In the genomic region with DNA sequence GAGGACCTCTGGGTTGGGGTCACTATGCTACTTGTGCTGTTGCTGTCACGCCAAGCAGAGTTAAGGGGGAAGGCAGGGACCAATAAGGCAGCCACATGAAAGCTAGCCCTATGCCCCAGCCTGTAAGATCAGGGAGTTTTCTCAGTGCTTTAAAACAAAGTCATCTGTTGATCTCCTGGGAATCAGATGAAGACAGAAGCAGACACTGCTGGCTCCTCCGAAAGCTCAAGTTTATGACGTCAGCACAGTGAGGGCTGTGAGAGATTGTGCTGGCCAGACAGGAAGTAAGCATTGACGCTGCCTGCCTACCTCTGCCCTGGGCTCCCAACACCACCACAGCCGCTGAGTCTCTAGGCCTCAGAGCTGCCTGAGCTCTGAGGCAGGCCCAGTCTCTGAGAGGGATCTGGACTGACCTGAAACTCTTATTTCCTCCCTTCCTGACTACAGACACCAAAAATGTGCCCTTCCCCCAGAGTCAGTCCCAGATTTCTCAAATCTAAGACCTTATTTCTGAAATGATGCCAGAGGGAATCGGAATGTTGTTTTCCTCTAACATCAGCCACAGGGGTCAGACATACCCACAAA, we compare ENCODE assay signal across 8 cellular contexts.
DNase-seq lines count a peak whose midpoint lies in the region; ATAC-seq and TF ChIP-seq lines count a peak whose summit lies in the region.

No MANE protein-coding gene starts in this region.

- H3K36me3 ChIP-seq in spleen: peaks cover 0 to 9% (median 0%) of the 10 kb centered on the region in 6 donors

- 37 to 55% (median 51%) methylated on average over 6 of the region's 6 CpGs for WGBS in spleen, 5 donors

- DNase-seq in GM12864 (ENCODE audit: low read depth): peak; percentile 5
- DNase-seq in NCI-H226: peak; percentile 96
- DNase-seq in activated effector memory CD4-positive, alpha-beta T cell treated with anti-CD3 and anti-CD28 coated beads, Interleukin-2, amount 50 U/mL, for 16 hours: peak; percentile 75
- peak; percentile 80 for DNase-seq in left cardiac atrium
- DNase-seq in spleen: peak; percentile 75
- DNase-seq in anterior cingulate cortex (lab: John Stamatoyannopoulos, UW): no peak

- no peaks in the 10 kb centered on the region for H3K27me3 ChIP-seq in spleen (replicated peaks in 1 of 7)

- H3K4me3 ChIP-seq in GM12864 (ENCODE audit: low read depth, low read length) (no peak overlapping the region), spleen (no peak overlapping the region)

- H3K9me3 ChIP-seq in spleen: no peaks in the 10 kb centered on the region

- no peak for TF ChIP-seq CTCF in GM12864 (IDR thresholded peaks at IDR 0.05; ENCODE audit: low read depth, low read length, missing control alignments)
- TF ChIP-seq CTCF in spleen (IDR thresholded peaks at IDR 0.05 in 8 of 11, conservative IDR thresholded peaks at IDR 0.05 in 3 of 11): no peak

- H3K4me1 ChIP-seq in spleen: peaks cover 0 to 18% (median 10%) of the 10 kb centered on the region in 6 donors

- intact Hi-C loops in left cardiac atrium (cut with DNase I) (loop anchor here in 1 of 2 donors (10.0 kb wide), 1 partner anchor 114 kb away; no protein-coding TSS in a partner anchor), spleen (cut with DNase I; ENCODE audit: low total_unique reads) (no loop called here)

- H3K27ac ChIP-seq in spleen: peak overlapping the region; percentile 6 to 74 (median 66)

- TF ChIP-seq POLR2A in spleen (IDR thresholded peaks at IDR 0.05): no peak

- ATAC-seq in left cardiac atrium: peak; percentile 92 to 94
- ATAC-seq in GM18520 (IDR thresholded peaks at IDR 0.05; ENCODE audit: unreplicated experiment): no peak
- ATAC-seq in GM19351 (IDR thresholded peaks at IDR 0.05; ENCODE audit: unreplicated experiment): no peak

Comparison
In these comparisons a context has a peak if more than half of its experiments do, and no peak if none do; other contexts are left out.
1. DNase-seq: peak in GM12864 (single experiment), NCI-H226 (single experiment), activated effector memory CD4-positive, alpha-beta T cell treated with anti-CD3 and anti-CD28 coated beads, Interleukin-2, amount 50 U/mL, for 16 hours (single experiment), left cardiac atrium (single experiment) and spleen (single experiment); none in anterior cingulate cortex (0 of 58).
2. ATAC-seq: peak in left cardiac atrium (2 of 2); none in GM18520 (single experiment) and GM19351 (single experiment).